Comparison of ENCODE assay signal across 28 cellular contexts in the genomic region with DNA sequence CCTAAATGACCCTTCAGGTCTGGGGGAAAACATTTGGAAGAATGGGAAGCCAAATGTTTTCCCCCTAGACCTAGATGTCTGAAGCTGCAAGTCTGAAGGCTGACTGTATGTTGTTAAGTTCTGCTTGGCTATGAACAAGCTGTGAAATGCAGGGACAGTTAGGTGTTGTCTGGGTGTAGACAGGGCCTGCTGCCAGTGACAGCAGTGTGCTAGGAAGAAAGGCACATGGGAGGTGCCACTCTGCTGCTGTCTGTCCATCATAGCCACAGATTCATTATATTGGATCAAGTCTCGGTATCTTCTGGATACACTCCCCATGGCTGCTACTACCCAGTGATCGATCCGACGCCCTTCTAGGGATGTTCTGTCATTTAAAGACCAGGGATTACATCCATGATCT.
"Had no signal": no experiment of that assay in that cellular context is flagged by ENCODE, and none has a peak within 500 bp of the region (broad histone marks: within the 10 kb centered on the region; RNA-seq: fewer than 3 reads in every experiment).

No MANE protein-coding gene starts in this region.

- DNase-seq: activated CD4-positive, alpha-beta T cell treated with anti-CD3 and anti-CD28 coated beads for 1 hour; activated CD4-positive, alpha-beta T cell treated with anti-CD3 and anti-CD28 coated beads, Interleukin-2, amount 50 U/mL, for 1 hour; activated CD8-positive, alpha-beta T cell treated with anti-CD3 and anti-CD28 coated beads for 36 hours; activated naive CD8-positive, alpha-beta T cell treated with anti-CD3 and anti-CD28 coated beads, Interleukin-2, amount 50 U/mL, for 24 hours; activated T-cell treated with anti-CD3 and anti-CD28 coated beads, Interleukin-2, amount 50 U/mL, for 48 hours; effector memory CD4-positive, alpha-beta T cell; islet precursor cell; left ventricle myocardium superior; naive B cell; nucleus accumbens; pancreas; retina; stimulated activated CD4-positive, alpha-beta T cell treated with anti-CD3 and anti-CD28 coated beads, Interleukin-15, amount 100 ng/mL, for 24 hours; stimulated activated CD4-positive, alpha-beta T cell treated with anti-CD3 and anti-CD28 coated beads, Interleukin-2, amount 100 ng/mL, for 24 hours; stimulated activated naive B cell treated with anti-CD40 and anti-IgM and Interleukin-4, amounts not matched to agents 10 μg/mL and 1 μg/mL and 100 μg/mL, for 72 hours; stomach; T-helper 17 cell; T1000; thyroid gland; upper lobe of left lung had no signal

- H3K36me3 Mint-ChIP-seq: activated naive CD4-positive, alpha-beta T cell treated with anti-CD3 and anti-CD28 coated beads, Interleukin-2, amount 50 U/mL, for 24 hours; mesothelial cell of epicardium; naive B cell; stimulated activated naive B cell treated with anti-CD40 and anti-IgM and Interleukin-4, amounts not matched to agents 10 μg/mL and 1 μg/mL and 100 μg/mL, for 72 hours; WTC11 had no signal

- H3K27ac Mint-ChIP-seq: activated CD8-positive, alpha-beta T cell treated with anti-CD3 and anti-CD28 coated beads for 36 hours; activated naive CD4-positive, alpha-beta T cell treated with anti-CD3 and anti-CD28 coated beads, Interleukin-2, amount 50 U/mL, for 24 hours; activated naive CD8-positive, alpha-beta T cell treated with anti-CD3 and anti-CD28 coated beads, Interleukin-2, amount 50 U/mL, for 24 hours; activated T-helper 2 cell treated with anti-CD3 and anti-CD28 coated beads, Interferon-gamma antibody, Interleukin-2, Interleukin-4, amounts not matched to agents 10 μg/mL and 5 μg/mL and 100 μg/mL, durations not matched to agents 14 hours and 24 hours and 36 hours; mesothelial cell of epicardium; naive B cell; stimulated activated naive B cell treated with anti-CD40 and anti-IgM and Interleukin-4, amounts not matched to agents 10 μg/mL and 1 μg/mL and 100 μg/mL, for 72 hours; T-helper 17 cell had no signal

- H3K4me3 Mint-ChIP-seq: activated CD8-positive, alpha-beta T cell treated with anti-CD3 and anti-CD28 coated beads for 36 hours; activated naive CD4-positive, alpha-beta T cell treated with anti-CD3 and anti-CD28 coated beads, Interleukin-2, amount 50 U/mL, for 24 hours; activated naive CD8-positive, alpha-beta T cell treated with anti-CD3 and anti-CD28 coated beads, Interleukin-2, amount 50 U/mL, for 24 hours; mesothelial cell of epicardium; naive B cell; stimulated activated naive B cell treated with anti-CD40 and anti-IgM and Interleukin-4, amounts not matched to agents 10 μg/mL and 1 μg/mL and 100 μg/mL, for 72 hours; T-helper 17 cell; WTC11 had no signal

- H3K27me3 ChIP-seq: hepatocyte, pancreas, thyroid gland, upper lobe of left lung had no signal

- H3K4me3 ChIP-seq: gastroesophageal sphincter, hepatocyte, pancreas, prostate gland, smooth muscle cell, stomach, thyroid gland, upper lobe of left lung had no signal

- H3K4me1 ChIP-seq: pancreas, prostate gland, thyroid gland, upper lobe of left lung had no signal

- H3K9me3 Mint-ChIP-seq: activated CD8-positive, alpha-beta T cell treated with anti-CD3 and anti-CD28 coated beads for 36 hours; activated naive CD4-positive, alpha-beta T cell treated with anti-CD3 and anti-CD28 coated beads, Interleukin-2, amount 50 U/mL, for 24 hours; activated naive CD8-positive, alpha-beta T cell treated with anti-CD3 and anti-CD28 coated beads, Interleukin-2, amount 50 U/mL, for 24 hours; activated T-helper 2 cell treated with anti-CD3 and anti-CD28 coated beads, Interferon-gamma antibody, Interleukin-2, Interleukin-4, amounts not matched to agents 10 μg/mL and 5 μg/mL and 100 μg/mL, durations not matched to agents 14 hours and 24 hours and 36 hours; mesothelial cell of epicardium; stimulated activated naive B cell treated with anti-CD40 and anti-IgM and Interleukin-4, amounts not matched to agents 10 μg/mL and 1 μg/mL and 100 μg/mL, for 72 hours had no signal

- H3K9me3 ChIP-seq: gastroesophageal sphincter, pancreas, prostate gland, thyroid gland, upper lobe of left lung had no signal

- ATAC-seq: activated CD8-positive, alpha-beta T cell treated with anti-CD3 and anti-CD28 coated beads for 36 hours; activated naive CD8-positive, alpha-beta T cell treated with anti-CD3 and anti-CD28 coated beads, Interleukin-2, amount 50 U/mL, for 24 hours; gastroesophageal sphincter; left ventricle myocardium superior; pancreas; stimulated activated naive B cell treated with anti-CD40 and anti-IgM and Interleukin-4, amounts not matched to agents 10 μg/mL and 1 μg/mL and 100 μg/mL, for 72 hours; T-helper 17 cell; WTC11 had no signal

- H3K27ac ChIP-seq: gastroesophageal sphincter, hepatocyte, pancreas, prostate gland, stomach, thyroid gland, upper lobe of left lung had no signal

- H3K36me3 ChIP-seq: gastroesophageal sphincter, pancreas, prostate gland, stomach, thyroid gland, upper lobe of left lung had no signal

- H3K4me1 Mint-ChIP-seq: activated naive CD4-positive, alpha-beta T cell treated with anti-CD3 and anti-CD28 coated beads, Interleukin-2, amount 50 U/mL, for 24 hours; activated naive CD8-positive, alpha-beta T cell treated with anti-CD3 and anti-CD28 coated beads, Interleukin-2, amount 50 U/mL, for 24 hours; mesothelial cell of epicardium; naive B cell; stimulated activated naive B cell treated with anti-CD40 and anti-IgM and Interleukin-4, amounts not matched to agents 10 μg/mL and 1 μg/mL and 100 μg/mL, for 72 hours; T-helper 17 cell had no signal

- H3K27me3 Mint-ChIP-seq: activated naive CD4-positive, alpha-beta T cell treated with anti-CD3 and anti-CD28 coated beads, Interleukin-2, amount 50 U/mL, for 24 hours had no signal
